Comparison of ENCODE assay signal across 15 cellular contexts in the genomic region with DNA sequence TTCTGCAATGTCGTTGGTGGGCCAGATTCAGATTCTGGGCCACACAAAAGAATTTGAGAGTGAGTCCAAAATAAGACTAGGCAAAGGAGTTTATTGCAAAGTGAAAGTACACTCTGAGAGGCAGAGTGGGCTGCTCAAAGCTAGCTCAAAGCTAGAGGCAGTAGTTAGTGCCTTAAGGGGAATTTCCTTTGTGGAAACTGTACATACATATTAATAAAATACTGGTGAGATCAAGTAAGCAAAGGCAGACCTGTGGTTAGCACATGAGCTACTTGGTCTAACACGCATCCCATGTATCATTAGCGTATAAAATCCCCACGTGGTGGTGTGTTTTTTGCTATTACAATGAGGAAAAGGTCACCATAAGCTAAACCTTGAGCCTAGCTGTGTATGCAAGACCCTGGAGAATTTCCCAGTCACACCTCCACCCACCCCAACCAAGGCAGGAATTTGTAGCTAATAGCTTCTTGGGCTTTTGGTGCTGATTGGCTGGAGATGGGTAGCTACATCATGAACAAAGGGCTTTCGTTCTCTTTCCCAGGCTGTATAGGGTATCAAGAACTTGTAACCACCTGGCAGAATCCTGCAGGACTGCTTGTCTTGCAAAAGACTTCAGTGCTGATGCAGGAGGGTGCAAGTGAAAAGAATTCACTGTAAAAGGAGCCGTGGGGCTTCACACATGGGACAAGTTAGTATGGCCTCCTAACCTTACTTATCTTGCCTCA. TPM values are rescaled to one million over a fixed set of nuclear protein-coding genes. Genes with fewer than 3 reads are reported as not detected.
DNase-seq lines count a peak whose midpoint lies in the region; ATAC-seq and TF ChIP-seq lines count a peak whose summit lies in the region.
"Had no signal": no experiment of that assay in that cellular context is flagged by ENCODE, and none has a peak within 500 bp of the region (broad histone marks: within the 10 kb centered on the region; RNA-seq: fewer than 3 reads in every experiment).

No MANE protein-coding gene starts in this region.

- TF ChIP-seq CTCF in GM13976 (IDR thresholded peaks at IDR 0.05; ENCODE audit: borderline replicate concordance, control extremely low read depth, extremely low read depth, insufficient read depth, missing control alignments) (no peak), foreskin fibroblast (IDR thresholded peaks at IDR 0.05; ENCODE audit: low read depth, low read length) (no peak)

- intact Hi-C loops in naive thymus-derived CD4-positive, alpha-beta T cell (cut with micrococcal nuclease): no loop called here

- H3K4me3 Mint-ChIP-seq in activated T-cell treated with anti-CD3 and anti-CD28 coated beads, Interleukin-2, amount 50 U/mL, for 24 hours: peak overlapping the region; percentile 53
- H3K4me3 Mint-ChIP-seq in activated CD4-positive, alpha-beta memory T cell treated with anti-CD3 and anti-CD28 coated beads, Interleukin-2, amount 10 ng/mL, durations not matched to agents 7 days and 5 days: no peak overlapping the region
- peak overlapping the region in 1 of 10 donors; percentile 33 for H3K4me3 Mint-ChIP-seq in naive thymus-derived CD4-positive, alpha-beta T cell

- H3K4me1 ChIP-seq in naive thymus-derived CD4-positive, alpha-beta T cell (ENCODE audit: control insufficient read depth in 2 of 2, insufficient read depth in 2 of 2, low read length in 2 of 2): peaks cover 0 to 11% of the 10 kb centered on the region in 2 donors
- H3K4me1 ChIP-seq: prostate gland had no signal

- no peaks in the 10 kb centered on the region for H3K27me3 ChIP-seq in naive thymus-derived CD4-positive, alpha-beta T cell (ENCODE audit: control insufficient read depth in 2 of 2, insufficient read depth in 2 of 2, low read length in 2 of 2)

- peak overlapping the region; percentile 90 for H3K27ac Mint-ChIP-seq in activated T-cell treated with anti-CD3 and anti-CD28 coated beads, Interleukin-2, amount 50 U/mL, for 24 hours
- H3K27ac Mint-ChIP-seq in activated CD4-positive, alpha-beta memory T cell treated with anti-CD3 and anti-CD28 coated beads, Interleukin-2, amount 10 ng/mL, durations not matched to agents 7 days and 5 days: peak overlapping the region; percentile 9
- no peak overlapping the region for H3K27ac Mint-ChIP-seq in naive thymus-derived CD4-positive, alpha-beta T cell

- peaks cover 9% of the 10 kb centered on the region for H3K27me3 Mint-ChIP-seq in activated T-cell treated with anti-CD3 and anti-CD28 coated beads, Interleukin-2, amount 50 U/mL, for 24 hours
- peaks cover 16% of the 10 kb centered on the region for H3K27me3 Mint-ChIP-seq in activated CD4-positive, alpha-beta memory T cell treated with anti-CD3 and anti-CD28 coated beads, Interleukin-2, amount 10 ng/mL, durations not matched to agents 7 days and 5 days
- peaks cover 0 to 29% (median 5%) of the 10 kb centered on the region in 5 donors for H3K27me3 Mint-ChIP-seq in naive thymus-derived CD4-positive, alpha-beta T cell

- H3K9me3 Mint-ChIP-seq in activated T-cell treated with anti-CD3 and anti-CD28 coated beads, Interleukin-2, amount 50 U/mL, for 24 hours: peaks cover 7% of the 10 kb centered on the region
- H3K9me3 Mint-ChIP-seq in activated CD4-positive, alpha-beta memory T cell treated with anti-CD3 and anti-CD28 coated beads, Interleukin-2, amount 10 ng/mL, durations not matched to agents 7 days and 5 days: peaks cover 10% of the 10 kb centered on the region
- H3K9me3 Mint-ChIP-seq in naive thymus-derived CD4-positive, alpha-beta T cell: peaks cover 1 to 16% (median 8%) of the 10 kb centered on the region in 11 donors

- POLR2A ChIA-PET in activated CD4-positive, alpha-beta memory T cell treated with anti-CD3 and anti-CD28 coated beads, Interleukin-2, amount 10 ng/mL, durations not matched to agents 7 days and 5 days (lab: Charles Lee): interaction anchor here (0.8 to 2.8 kb wide), 2 partner anchors 15 to 20 kb away, joined by 3 to 26 read pairs; a partner anchor contains a TSS
- POLR2A ChIA-PET in naive thymus-derived CD4-positive, alpha-beta T cell (lab: Charles Lee): interaction anchor here (0.8 to 1.3 kb wide), 2 partner anchors 14 to 15 kb away, joined by 4 to 6 read pairs; a partner anchor contains a TSS

- no peaks in the 10 kb centered on the region for H3K36me3 ChIP-seq in naive thymus-derived CD4-positive, alpha-beta T cell (ENCODE audit: control insufficient read depth in 2 of 3, insufficient read depth in 3 of 3, low read length in 3 of 3)
- H3K36me3 ChIP-seq: prostate gland had no signal

- peaks cover 0 to 13% (median 5%) of the 10 kb centered on the region in 3 experiments for H3K9me3 ChIP-seq in naive thymus-derived CD4-positive, alpha-beta T cell (ENCODE audit: control insufficient read depth in 2 of 3, low read length in 3 of 3)
- H3K9me3 ChIP-seq: prostate gland had no signal

- H3K27ac ChIP-seq in naive thymus-derived CD4-positive, alpha-beta T cell (ENCODE audit: low read depth, low read length): no peak overlapping the region
- H3K27ac ChIP-seq: prostate gland had no signal

- in situ Hi-C loops in GM13976 (cut with MboI; ENCODE audit: low sequenced_read_pairs, unreplicated experiment): no loop called here

- H3K36me3 Mint-ChIP-seq in activated T-cell treated with anti-CD3 and anti-CD28 coated beads, Interleukin-2, amount 50 U/mL, for 24 hours (ENCODE audit: low read depth): peaks cover 3% of the 10 kb centered on the region
- H3K36me3 Mint-ChIP-seq in activated CD4-positive, alpha-beta memory T cell treated with anti-CD3 and anti-CD28 coated beads, Interleukin-2, amount 10 ng/mL, durations not matched to agents 7 days and 5 days (ENCODE audit: low read depth): peaks cover 7% of the 10 kb centered on the region
- peaks cover 5 to 7% (median 6%) of the 10 kb centered on the region in 5 donors for H3K36me3 Mint-ChIP-seq in naive thymus-derived CD4-positive, alpha-beta T cell

- H3K4me3 ChIP-seq in naive thymus-derived CD4-positive, alpha-beta T cell (ENCODE audit: low read length): peak overlapping the region; percentile 12
- no peak overlapping the region for H3K4me3 ChIP-seq in foreskin fibroblast (ENCODE audit: low read depth in 1 of 2, low read length in 2 of 2)
- H3K4me3 ChIP-seq: prostate gland had no signal

- H3K4me1 Mint-ChIP-seq in activated T-cell treated with anti-CD3 and anti-CD28 coated beads, Interleukin-2, amount 50 U/mL, for 24 hours (ENCODE audit: low read depth): peaks cover 18% of the 10 kb centered on the region
- H3K4me1 Mint-ChIP-seq in activated CD4-positive, alpha-beta memory T cell treated with anti-CD3 and anti-CD28 coated beads, Interleukin-2, amount 10 ng/mL, durations not matched to agents 7 days and 5 days: peaks cover 6% of the 10 kb centered on the region
- H3K4me1 Mint-ChIP-seq in naive thymus-derived CD4-positive, alpha-beta T cell: peaks cover 0 to 7% (median 0%) of the 10 kb centered on the region in 7 donors

- DNase-seq in activated T-cell treated with anti-CD3 and anti-CD28 coated beads, Interleukin-2, amount 50 U/mL, for 24 hours: peak; percentile 52
- no peak for DNase-seq in activated T-cell treated with anti-CD3 and anti-CD28 coated beads for 4 hours
- peak; percentile 45 for DNase-seq in GM13976 (ENCODE audit: low spot score)
- no peak for DNase-seq in activated CD4-positive, alpha-beta memory T cell treated with anti-CD3 and anti-CD28 coated beads, Interleukin-2, amount 10 ng/mL, durations not matched to agents 7 days and 5 days
- no peak for DNase-seq in naive thymus-derived CD4-positive, alpha-beta T cell
- no peak for DNase-seq in foreskin fibroblast
- no peak for DNase-seq in activated gamma-delta T cell treated with Interleukin-2 at 50 U/mL for 16 hours
- DNase-seq: GDM1; head of caudate nucleus; naive thymus-derived CD8-positive, alpha-beta T cell; NCI-H1694 treated with DMSO at 0.1 percent for 48 hours; NCI-H345; SHP77 treated with DMSO at 0.1 percent for 48 hours had no signal

- CTCF ChIA-PET in activated CD4-positive, alpha-beta memory T cell treated with anti-CD3 and anti-CD28 coated beads, Interleukin-2, amount 10 ng/mL, durations not matched to agents 7 days and 5 days (lab: Charles Lee): interaction anchor here (1.2 to 2.2 kb wide), 5 partner anchors 9 to 130 kb away, joined by 4 to 19 read pairs (median 5); a partner anchor contains a TSS
- CTCF ChIA-PET in naive thymus-derived CD4-positive, alpha-beta T cell (lab: Charles Lee): interaction anchor here (0.6 to 2.5 kb wide), 4 partner anchors 9 to 61 kb away, joined by 3 to 7 read pairs (median 3); no protein-coding TSS in a partner anchor

- ATAC-seq in naive thymus-derived CD4-positive, alpha-beta T cell: peak; percentile 70
- no peak for ATAC-seq in GM18517 (IDR thresholded peaks at IDR 0.05; ENCODE audit: unreplicated experiment)
- ATAC-seq: naive thymus-derived CD8-positive, alpha-beta T cell had no signal

RNA-seq across cellular contexts. Expression of a gene that starts 14.7 kb away (rescaled TPM):
- total RNA-seq in activated CD4-positive, alpha-beta memory T cell treated with anti-CD3 and anti-CD28 coated beads, Interleukin-2, amount 10 ng/mL, durations not matched to agents 7 days and 5 days: 10 to 100 TPM; 91.1 to 91.5 TPM
- total RNA-seq in naive thymus-derived CD4-positive, alpha-beta T cell: 10 to 100 TPM; 40.1 to 73.1 (median 49.1) TPM
- polyA plus RNA-seq in naive thymus-derived CD4-positive, alpha-beta T cell: 10 to 100 TPM; 23.0 to 45.8 TPM

Comparison
In these comparisons a context has a peak if more than half of its experiments do, and no peak if none do; other contexts are left out.
1. DNase-seq: peak in activated T-cell treated with anti-CD3 and anti-CD28 coated beads, Interleukin-2, amount 50 U/mL, for 24 hours (single experiment) and GM13976 (single experiment); none in activated T-cell treated with anti-CD3 and anti-CD28 coated beads for 4 hours (single experiment), activated CD4-positive, alpha-beta memory T cell treated with anti-CD3 and anti-CD28 coated beads, Interleukin-2, amount 10 ng/mL, durations not matched to agents 7 days and 5 days (single experiment), naive thymus-derived CD4-positive, alpha-beta T cell (0 of 9), foreskin fibroblast (0 of 2) and activated gamma-delta T cell treated with Interleukin-2 at 50 U/mL for 16 hours (single experiment).
2. H3K27ac Mint-ChIP-seq: peak in activated T-cell treated with anti-CD3 and anti-CD28 coated beads, Interleukin-2, amount 50 U/mL, for 24 hours (single experiment) and activated CD4-positive, alpha-beta memory T cell treated with anti-CD3 and anti-CD28 coated beads, Interleukin-2, amount 10 ng/mL, durations not matched to agents 7 days and 5 days (single experiment); none in naive thymus-derived CD4-positive, alpha-beta T cell (0 of 9).